Comparison of ENCODE assay signal across 16 cellular contexts in the genomic region with DNA sequence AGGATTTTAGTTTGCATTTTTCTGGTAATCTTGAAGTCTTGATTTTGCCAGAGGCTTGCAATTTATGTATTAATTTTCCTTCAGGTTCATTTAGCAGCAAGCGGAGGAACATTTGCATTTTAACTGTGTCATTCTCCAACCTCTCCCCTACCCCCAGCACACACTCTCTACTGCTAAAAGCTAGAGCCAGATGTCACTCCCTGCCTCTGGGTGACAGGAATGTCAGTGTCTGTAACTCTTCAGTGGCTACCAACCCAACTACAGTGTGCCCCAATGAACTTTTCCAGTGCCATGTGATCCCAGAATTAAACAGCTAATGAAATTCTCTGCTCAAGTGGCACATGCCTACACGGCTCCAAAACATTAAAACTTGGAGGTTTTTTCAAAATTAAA.
"Had no signal": no experiment of that assay in that cellular context is flagged by ENCODE, and none has a peak within 500 bp of the region (broad histone marks: within the 10 kb centered on the region; RNA-seq: fewer than 3 reads in every experiment).

No MANE protein-coding gene starts in this region.

- H3K4me3 ChIP-seq: ascending aorta, prostate gland, right lobe of liver, upper lobe of left lung had no signal

- H3K27me3 Mint-ChIP-seq: activated CD4-positive, alpha-beta memory T cell treated with anti-CD3 and anti-CD28 coated beads for 36 hours; activated naive CD8-positive, alpha-beta T cell treated with anti-CD3 and anti-CD28 coated beads, Interleukin-2, amount 50 U/mL, for 24 hours had no signal

- H3K9me3 ChIP-seq: ascending aorta, prostate gland, right lobe of liver, upper lobe of left lung had no signal

- H3K9me3 Mint-ChIP-seq: activated CD4-positive, alpha-beta memory T cell treated with anti-CD3 and anti-CD28 coated beads for 36 hours; activated naive CD8-positive, alpha-beta T cell treated with anti-CD3 and anti-CD28 coated beads, Interleukin-2, amount 50 U/mL, for 24 hours; natural killer cell had no signal

- ATAC-seq: activated naive CD8-positive, alpha-beta T cell treated with anti-CD3 and anti-CD28 coated beads, Interleukin-2, amount 50 U/mL, for 24 hours; natural killer cell; right lobe of liver had no signal

- H3K27ac Mint-ChIP-seq: activated CD4-positive, alpha-beta memory T cell treated with anti-CD3 and anti-CD28 coated beads for 36 hours; activated naive CD8-positive, alpha-beta T cell treated with anti-CD3 and anti-CD28 coated beads, Interleukin-2, amount 50 U/mL, for 24 hours; natural killer cell had no signal

- H3K4me1 Mint-ChIP-seq: activated naive CD8-positive, alpha-beta T cell treated with anti-CD3 and anti-CD28 coated beads, Interleukin-2, amount 50 U/mL, for 24 hours; natural killer cell had no signal

- H3K4me1 ChIP-seq: ascending aorta, right lobe of liver had no signal

- H3K4me3 Mint-ChIP-seq: activated CD4-positive, alpha-beta memory T cell treated with anti-CD3 and anti-CD28 coated beads for 36 hours; activated naive CD8-positive, alpha-beta T cell treated with anti-CD3 and anti-CD28 coated beads, Interleukin-2, amount 50 U/mL, for 24 hours; natural killer cell had no signal

- H3K27ac ChIP-seq: ascending aorta, prostate gland, right lobe of liver, upper lobe of left lung had no signal

- H3K36me3 Mint-ChIP-seq: activated CD4-positive, alpha-beta memory T cell treated with anti-CD3 and anti-CD28 coated beads for 36 hours; natural killer cell had no signal

- DNase-seq: activated CD4-positive, alpha-beta memory T cell treated with anti-CD3 and anti-CD28 coated beads for 36 hours; activated CD4-positive, alpha-beta T cell treated with anti-CD3 and anti-CD28 coated beads for 1 hour; activated naive CD8-positive, alpha-beta T cell treated with anti-CD3 and anti-CD28 coated beads, Interleukin-2, amount 50 U/mL, for 24 hours; activated T-cell treated with anti-CD3 and anti-CD28 coated beads, Interleukin-2, amount 50 U/mL, for 48 hours; caudate nucleus; cortex of kidney; effector CD8-positive, alpha-beta T cell; left cardiac atrium; natural killer cell; right lobe of liver; stimulated activated naive CD4-positive, alpha-beta T cell; SW 1271; T-helper 9 cell; upper lobe of left lung had no signal
